ENCODE assay signal across 17 cellular contexts in genomic region chr12:64688715-64689114, GRCh38.
DNase-seq lines count a peak whose midpoint lies in the region; ATAC-seq and TF ChIP-seq lines count a peak whose summit lies in the region.
"Had no signal": no experiment of that assay in that cellular context is flagged by ENCODE, and none has a peak within 500 bp of the region (broad histone marks: within the 10 kb centered on the region; RNA-seq: fewer than 3 reads in every experiment).

No MANE protein-coding gene starts in this region.

- POLR2A ChIA-PET in MCF 10A (lab: Yijun Ruan, JAX): interaction anchor here (0.8 to 2.0 kb wide), 2 partner anchors 9 to 64 kb away, joined by 4 to 11 read pairs; no protein-coding TSS in a partner anchor

- no peak for TF ChIP-seq POLR2A in breast epithelium (IDR thresholded peaks at IDR 0.05)

- no peaks in the 10 kb centered on the region for H3K4me1 ChIP-seq in breast epithelium
- peaks cover 13 to 55% of the 10 kb centered on the region in 2 donors for H3K4me1 ChIP-seq in thoracic aorta (ENCODE audit: control insufficient read depth in 1 of 2, low read depth in 2 of 2)
- no peaks in the 10 kb centered on the region for H3K4me1 ChIP-seq in colonic mucosa
- H3K4me1 ChIP-seq: pancreas had no signal

- peaks cover 3% of the 10 kb centered on the region for H3K4me1 Mint-ChIP-seq in MCF 10A (ENCODE audit: insufficient read depth, unreplicated experiment)
- H3K4me1 Mint-ChIP-seq in activated T-helper 17 cell treated with anti-CD3 and anti-CD28 coated beads, Interleukin-2, amount 50 U/mL, for 72 hours: peaks cover 44% of the 10 kb centered on the region
- peaks cover 17% of the 10 kb centered on the region for H3K4me1 Mint-ChIP-seq in mesothelial cell of epicardium

- CTCF ChIA-PET in MCF 10A (lab: Yijun Ruan, JAX): interaction anchor here (0.8 to 12.2 kb wide), 4 partner anchors 9 to 138 kb away, joined by 3 to 250 read pairs (median 9); no protein-coding TSS in a partner anchor

- H3K36me3 ChIP-seq in breast epithelium: no peaks in the 10 kb centered on the region
- H3K36me3 ChIP-seq in thoracic aorta: peaks cover 21% of the 10 kb centered on the region
- no peaks in the 10 kb centered on the region for H3K36me3 ChIP-seq in colonic mucosa

- H3K4me3 ChIP-seq in breast epithelium (no peak overlapping the region), thoracic aorta (no peak overlapping the region), colonic mucosa (no peak overlapping the region)
- H3K4me3 ChIP-seq: pancreas had no signal

- H3K27me3 Mint-ChIP-seq in MCF 10A (ENCODE audit: insufficient read depth, unreplicated experiment) (no peaks in the 10 kb centered on the region), mesothelial cell of epicardium (ENCODE audit: low read depth) (no peaks in the 10 kb centered on the region)
- H3K27me3 Mint-ChIP-seq in activated T-helper 17 cell treated with anti-CD3 and anti-CD28 coated beads, Interleukin-2, amount 50 U/mL, for 72 hours: no peaks in the 10 kb centered on the region

- H3K27ac ChIP-seq in breast epithelium: peak overlapping the region; percentile 53 to 54
- peak overlapping the region; percentile 17 to 49 for H3K27ac ChIP-seq in thoracic aorta
- no peak overlapping the region for H3K27ac ChIP-seq in colonic mucosa
- H3K27ac ChIP-seq: pancreas had no signal

- H3K27me3 ChIP-seq in breast epithelium: no peaks in the 10 kb centered on the region
- no peaks in the 10 kb centered on the region for H3K27me3 ChIP-seq in thoracic aorta (replicated peaks; ENCODE audit: insufficient read depth)
- no peaks in the 10 kb centered on the region for H3K27me3 ChIP-seq in colonic mucosa
- H3K27me3 ChIP-seq: pancreas had no signal

- DNase-seq in breast epithelium (ENCODE audit: low spot score in 2 of 2) (no peak), MCF 10A (ENCODE audit: unreplicated experiment) (no peak), mesothelial cell of epicardium (ENCODE audit: low spot score in 2 of 2, unreplicated experiment in 2 of 2) (no peak), thoracic aorta (ENCODE audit: low spot score) (no peak), NCI-H345 treated with DMSO at 0.1 percent for 48 hours (lab: John Stamatoyannopoulos, UW; ENCODE audit: unreplicated experiment) (no peak), colonic mucosa (no peak), islet precursor cell (no peak)
- DNase-seq: amygdala, erythroblast, GDM1, H7, midbrain, NCI-H187, NCI-H524, OCI-M1, pancreas had no signal

- H3K9me3 Mint-ChIP-seq in MCF 10A (ENCODE audit: unreplicated experiment) (no peaks in the 10 kb centered on the region), mesothelial cell of epicardium (no peaks in the 10 kb centered on the region)
- H3K9me3 Mint-ChIP-seq in activated T-helper 17 cell treated with anti-CD3 and anti-CD28 coated beads, Interleukin-2, amount 50 U/mL, for 72 hours: no peaks in the 10 kb centered on the region

- peaks cover 51% of the 10 kb centered on the region for H3K36me3 Mint-ChIP-seq in MCF 10A (ENCODE audit: insufficient read depth, unreplicated experiment)
- peaks cover 80% of the 10 kb centered on the region for H3K36me3 Mint-ChIP-seq in activated T-helper 17 cell treated with anti-CD3 and anti-CD28 coated beads, Interleukin-2, amount 50 U/mL, for 72 hours (ENCODE audit: low read depth)
- peaks cover 17% of the 10 kb centered on the region for H3K36me3 Mint-ChIP-seq in mesothelial cell of epicardium

- intact Hi-C loops in breast epithelium (cut with DNase I; ENCODE audit: low total_unique reads): no loop called here
- intact Hi-C loops in MCF 10A (cut with micrococcal nuclease): no loop called here
- intact Hi-C loops in colonic mucosa (cut with DNase I): loop anchor here (5.0 kb wide), 1 partner anchor 76 kb away; the partner anchor contains the start of gene RASSF3

- TF ChIP-seq CTCF in breast epithelium (IDR thresholded peaks at IDR 0.05) (no peak), MCF 10A (IDR thresholded peaks at IDR 0.05; ENCODE audit: unreplicated experiment) (no peak), mesothelial cell of epicardium (IDR thresholded peaks at IDR 0.05; ENCODE audit: unreplicated experiment) (no peak), thoracic aorta (IDR thresholded peaks at IDR 0.05) (no peak), colonic mucosa (IDR thresholded peaks at IDR 0.05) (no peak)

- no peaks in the 10 kb centered on the region for H3K9me3 ChIP-seq in breast epithelium
- no peaks in the 10 kb centered on the region for H3K9me3 ChIP-seq in thoracic aorta
- no peaks in the 10 kb centered on the region for H3K9me3 ChIP-seq in colonic mucosa
- H3K9me3 ChIP-seq: pancreas had no signal

- BruUV-seq in MCF 10A (replicated peaks; lab: Mats Ljungman, UMichigan): no TSS peak

- no peak overlapping the region for H3K27ac Mint-ChIP-seq in MCF 10A (ENCODE audit: low read depth, unreplicated experiment)
- peak overlapping the region; percentile 86 for H3K27ac Mint-ChIP-seq in activated T-helper 17 cell treated with anti-CD3 and anti-CD28 coated beads, Interleukin-2, amount 50 U/mL, for 72 hours
- H3K27ac Mint-ChIP-seq in mesothelial cell of epicardium: peak overlapping the region; percentile 39

- ATAC-seq in activated T-helper 17 cell treated with anti-CD3 and anti-CD28 coated beads, Interleukin-2, amount 50 U/mL, for 72 hours (replicated peaks): no peak
- ATAC-seq in thoracic aorta (ENCODE audit: insufficient number of reproducible peaks, low FRiP score, low read depth): no peak

- no peak overlapping the region for H3K9ac ChIP-seq in colonic mucosa (ENCODE audit: low read depth in 2 of 2, low read length in 2 of 2)

- H3K4me3 Mint-ChIP-seq in MCF 10A (ENCODE audit: unreplicated experiment) (no peak overlapping the region), mesothelial cell of epicardium (no peak overlapping the region)
- peak overlapping the region; percentile 74 for H3K4me3 Mint-ChIP-seq in activated T-helper 17 cell treated with anti-CD3 and anti-CD28 coated beads, Interleukin-2, amount 50 U/mL, for 72 hours
